8 cellular contexts compared by ENCODE assay signal in genomic region chr2:177753682-177754475, GRCh38.
DNase-seq lines count a peak whose midpoint lies in the region; ATAC-seq and TF ChIP-seq lines count a peak whose summit lies in the region.

No MANE protein-coding gene starts in this region.

- H3K36me3 ChIP-seq in lower lobe of right lung (no peaks in the 10 kb centered on the region), thyroid gland (no peaks in the 10 kb centered on the region)

- intact Hi-C loops in dorsolateral prefrontal cortex (cut with DNase I) (loop anchor here in 1 of 2 donors (10.0 kb wide), 1 partner anchor 589 kb away; no protein-coding TSS in a partner anchor), lower lobe of right lung (cut with DNase I) (no loop called here), thyroid gland (cut with DNase I) (no loop called here)

- DNase-seq in NOMO-1 (lab: John Stamatoyannopoulos, UW; ENCODE audit: unreplicated experiment in 2 of 2), result peak; percentile 11 to 31
- no peak for DNase-seq in NOMO-1 treated with dmso at 0.1 percent for 144 hours (lab: John Stamatoyannopoulos, UW; ENCODE audit: unreplicated experiment)
- DNase-seq in NCI-H524 treated with DMSO at 0.1 percent for 48 hours (lab: John Stamatoyannopoulos, UW), result peak; percentile 95
- peak in 9 of 10 donors; percentile 4 to 78 (median 54) for DNase-seq in dorsolateral prefrontal cortex
- peak; percentile 62 for DNase-seq in lower lobe of right lung
- DNase-seq in thyroid gland, result peak; percentile 5 to 8

- no peak for TF ChIP-seq POLR2A in thyroid gland (IDR thresholded peaks at IDR 0.05)

- ATAC-seq in lower lobe of right lung, result peak; percentile 89 to 90
- ATAC-seq in GM21367 (IDR thresholded peaks at IDR 0.05; ENCODE audit: unreplicated experiment), result no peak
- no peak for ATAC-seq in GM21786 (IDR thresholded peaks at IDR 0.05; ENCODE audit: unreplicated experiment)

- TF ChIP-seq CTCF in dorsolateral prefrontal cortex (IDR thresholded peaks at IDR 0.05 in 54 of 56, conservative IDR thresholded peaks at IDR 0.05 in 2 of 56; ENCODE audit: low read depth in 1 of 56, partially characterized antibody in 56 of 56), result no peak
- no peak for TF ChIP-seq CTCF in lower lobe of right lung (IDR thresholded peaks at IDR 0.05)
- no peak for TF ChIP-seq CTCF in thyroid gland (IDR thresholded peaks at IDR 0.05)

- no peak overlapping the region for H3K4me3 ChIP-seq in dorsolateral prefrontal cortex
- no peak overlapping the region for H3K4me3 ChIP-seq in lower lobe of right lung
- no peak overlapping the region for H3K4me3 ChIP-seq in thyroid gland (replicated peaks in 1 of 3)

- no peaks in the 10 kb centered on the region for H3K27me3 ChIP-seq in dorsolateral prefrontal cortex
- H3K27me3 ChIP-seq in lower lobe of right lung (ENCODE audit: low read depth), result no peaks in the 10 kb centered on the region
- H3K27me3 ChIP-seq in thyroid gland, result no peaks in the 10 kb centered on the region

- H3K27ac ChIP-seq in dorsolateral prefrontal cortex, result peak overlapping the region in 27 of 59 donors; percentile 5 to 67 (median 33)
- peak overlapping the region; percentile 44 for H3K27ac ChIP-seq in lower lobe of right lung
- no peak overlapping the region for H3K27ac ChIP-seq in thyroid gland

- H3K9me3 ChIP-seq in lower lobe of right lung (no peaks in the 10 kb centered on the region), thyroid gland (no peaks in the 10 kb centered on the region)

- peaks cover 11% of the 10 kb centered on the region for H3K4me1 ChIP-seq in lower lobe of right lung
- peaks cover 4 to 5% of the 10 kb centered on the region in 2 donors for H3K4me1 ChIP-seq in thyroid gland

- 63 to 64% methylated on average over 5 of the region's 5 CpGs for WGBS in thyroid gland, 2 donors

Comparison
In these comparisons a context has a peak if more than half of its experiments do, and no peak if none do; other contexts are left out.
1. ATAC-seq: peak in lower lobe of right lung (2 of 2); none in GM21367 (single experiment) and GM21786 (single experiment).